ENCODE assay signal across 1 cellular context in the genomic region with DNA sequence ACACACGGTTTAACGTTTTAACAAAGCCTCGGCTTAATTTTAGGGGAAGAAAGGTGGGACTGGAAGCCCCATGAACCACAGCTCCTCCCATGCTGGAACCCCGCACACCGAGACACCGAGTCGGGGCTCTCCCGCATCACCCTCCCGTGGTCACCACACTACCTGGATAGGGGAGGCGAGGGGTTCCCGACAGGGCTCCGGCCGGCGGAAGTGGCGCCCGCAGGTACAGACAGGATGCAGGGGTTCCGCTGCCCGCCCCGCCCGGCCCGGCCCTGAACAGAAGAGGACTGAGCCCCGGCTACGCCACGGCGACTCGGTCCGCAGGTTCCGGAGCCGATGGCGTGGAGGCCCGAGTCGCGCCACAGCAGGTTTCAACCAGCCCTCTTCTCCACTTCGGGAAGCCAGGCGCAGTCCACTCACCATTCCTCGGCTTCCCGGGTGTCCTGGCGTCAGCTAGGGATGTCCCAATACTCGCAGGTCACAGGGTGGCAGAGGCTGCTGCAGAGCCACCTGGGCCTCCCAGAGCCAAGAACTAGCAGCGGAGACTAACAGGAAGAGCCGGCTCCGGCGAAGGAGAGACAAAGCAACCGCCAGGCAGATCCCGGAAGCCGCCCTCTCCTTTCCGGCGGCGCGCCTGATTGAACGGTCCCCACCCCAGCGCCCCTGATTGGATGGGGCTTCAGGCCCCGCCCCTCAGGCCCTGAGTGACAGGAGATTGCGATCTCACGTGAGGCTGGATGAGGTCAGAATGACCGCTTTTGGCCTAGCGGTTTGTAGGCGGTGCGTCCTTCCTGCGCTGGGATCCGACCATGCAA.
TF ChIP-seq lines count a peak whose summit lies in the region.

TSS of gene ZNF669 (minus strand) at position 580 of the 815 bp plus-strand sequence. CDS start at position 423, 157 bp downstream.

TF ChIP-seq in neural cell, 6 proteins besides CTCF, POLR2A, EP300 and RAD21 (continued from another document):
- TF ChIP-seq, protein P1, sequence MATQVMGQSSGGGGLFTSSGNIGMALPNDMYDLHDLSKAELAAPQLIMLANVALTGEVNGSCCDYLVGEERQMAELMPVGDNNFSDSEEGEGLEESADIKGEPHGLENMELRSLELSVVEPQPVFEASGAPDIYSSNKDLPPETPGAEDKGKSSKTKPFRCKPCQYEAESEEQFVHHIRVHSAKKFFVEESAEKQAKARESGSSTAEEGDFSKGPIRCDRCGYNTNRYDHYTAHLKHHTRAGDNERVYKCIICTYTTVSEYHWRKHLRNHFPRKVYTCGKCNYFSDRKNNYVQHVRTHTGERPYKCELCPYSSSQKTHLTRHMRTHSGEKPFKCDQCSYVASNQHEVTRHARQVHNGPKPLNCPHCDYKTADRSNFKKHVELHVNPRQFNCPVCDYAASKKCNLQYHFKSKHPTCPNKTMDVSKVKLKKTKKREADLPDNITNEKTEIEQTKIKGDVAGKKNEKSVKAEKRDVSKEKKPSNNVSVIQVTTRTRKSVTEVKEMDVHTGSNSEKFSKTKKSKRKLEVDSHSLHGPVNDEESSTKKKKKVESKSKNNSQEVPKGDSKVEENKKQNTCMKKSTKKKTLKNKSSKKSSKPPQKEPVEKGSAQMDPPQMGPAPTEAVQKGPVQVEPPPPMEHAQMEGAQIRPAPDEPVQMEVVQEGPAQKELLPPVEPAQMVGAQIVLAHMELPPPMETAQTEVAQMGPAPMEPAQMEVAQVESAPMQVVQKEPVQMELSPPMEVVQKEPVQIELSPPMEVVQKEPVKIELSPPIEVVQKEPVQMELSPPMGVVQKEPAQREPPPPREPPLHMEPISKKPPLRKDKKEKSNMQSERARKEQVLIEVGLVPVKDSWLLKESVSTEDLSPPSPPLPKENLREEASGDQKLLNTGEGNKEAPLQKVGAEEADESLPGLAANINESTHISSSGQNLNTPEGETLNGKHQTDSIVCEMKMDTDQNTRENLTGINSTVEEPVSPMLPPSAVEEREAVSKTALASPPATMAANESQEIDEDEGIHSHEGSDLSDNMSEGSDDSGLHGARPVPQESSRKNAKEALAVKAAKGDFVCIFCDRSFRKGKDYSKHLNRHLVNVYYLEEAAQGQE (IDR thresholded peaks at IDR 0.05; ENCODE audit: borderline replicate concordance), result peak; percentile 98
- no peak for TF ChIP-seq EZH2 (IDR thresholded peaks at IDR 0.05; ENCODE audit: borderline replicate concordance, insufficient read depth, low read length, poor library complexity, severe bottlenecking)
